In the genomic region with DNA sequence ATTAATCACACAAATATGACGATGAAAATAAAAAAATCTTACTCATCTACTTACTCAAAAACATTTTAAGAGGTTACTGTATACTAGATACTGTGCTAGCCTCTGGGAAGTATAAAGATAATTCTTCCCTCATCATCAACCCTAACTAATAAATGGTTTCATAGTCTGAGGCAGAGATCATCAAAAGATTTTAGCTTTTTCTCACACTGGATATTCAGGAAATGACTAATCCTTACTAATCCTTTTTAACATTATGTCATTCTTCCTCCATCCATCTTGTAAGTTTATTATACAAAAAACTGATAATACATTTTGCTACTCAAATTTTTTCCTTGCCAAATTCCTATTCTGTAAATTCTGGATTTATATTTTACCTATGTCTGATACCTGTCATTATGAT, we compare ENCODE assay signal across 1 cellular context.
TF ChIP-seq lines count a peak whose summit lies in the region.

No MANE protein-coding gene starts in this region.

TF ChIP-seq in endothelial cell of umbilical vein, 7 proteins besides CTCF, POLR2A, EP300 and RAD21:
- TF ChIP-seq, protein P1, sequence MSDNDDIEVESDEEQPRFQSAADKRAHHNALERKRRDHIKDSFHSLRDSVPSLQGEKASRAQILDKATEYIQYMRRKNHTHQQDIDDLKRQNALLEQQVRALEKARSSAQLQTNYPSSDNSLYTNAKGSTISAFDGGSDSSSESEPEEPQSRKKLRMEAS (IDR thresholded peaks at IDR 0.05; ENCODE audit: insufficient read depth, insufficient read length) = no peak
- TF ChIP-seq FOS (IDR thresholded peaks at IDR 0.05; ENCODE audit: borderline replicate concordance, insufficient read depth, low read length) = peak; percentile 55
- TF ChIP-seq JUN (IDR thresholded peaks at IDR 0.05; ENCODE audit: borderline replicate concordance, insufficient read depth, insufficient read length, low read depth) = peak; percentile 96
- TF ChIP-seq POLR2AphosphoS5 (IDR thresholded peaks at IDR 0.05; ENCODE audit: insufficient read depth, low read depth, low read length) = no peak
